In genomic region chr1:154614247-154614646, GRCh38 we compare ENCODE assay signal across 25 cellular contexts. TPM values are rescaled to one million over a fixed set of nuclear protein-coding genes. Genes with fewer than 3 reads are reported as not detected.
DNase-seq lines count a peak whose midpoint lies in the region; ATAC-seq and TF ChIP-seq lines count a peak whose summit lies in the region.
"Had no signal": no experiment of that assay in that cellular context is flagged by ENCODE, and none has a peak within 500 bp of the region (broad histone marks: within the 10 kb centered on the region; RNA-seq: fewer than 3 reads in every experiment).

No MANE protein-coding gene starts in this region.

- CTCF ChIA-PET in HCT116 (lab: Charles Lee) = no interaction called here

- H3K79me2 ChIP-seq in HCT116 (ENCODE audit: insufficient read depth, low read length) = peaks cover 98% of the 10 kb centered on the region
- peaks cover 82% of the 10 kb centered on the region for H3K79me2 ChIP-seq in neural progenitor cell (ENCODE audit: low read depth)

- intact Hi-C loops in HCT116 (cut with micrococcal nuclease) = no loop called here

- peaks cover 4% of the 10 kb centered on the region; the same call in 1 of the 2 replicates for H4K20me1 ChIP-seq in HCT116 (ENCODE audit: insufficient read depth)
- peaks cover 73% of the 10 kb centered on the region for H4K20me1 ChIP-seq in neural progenitor cell (ENCODE audit: low read depth)

- peaks cover 26% of the 10 kb centered on the region for H3F3A ChIP-seq in neural progenitor cell (ENCODE audit: low read depth)

- H3K27me3 ChIP-seq in HCT116 (ENCODE audit: insufficient read depth, low read length) (no peaks in the 10 kb centered on the region), neural progenitor cell (no peaks in the 10 kb centered on the region)

- RAD21 ChIA-PET in HCT116 (lab: Charles Lee; ENCODE audit: low non-redundant PET in 1 of 2, low total read pairs in 2 of 2, uncharacterized antibody in 2 of 2, unreplicated experiment in 2 of 2) = no interaction called here

- POLR2A ChIA-PET in HCT116 (lab: Charles Lee) = no interaction called here
- POLR2A ChIA-PET in activated naive CD8-positive, alpha-beta T cell treated with anti-CD3 and anti-CD28 coated beads, Interleukin-2, amount 10 ng/mL, durations not matched to agents 7 days and 5 days (lab: Charles Lee) = no interaction called here

- no peak for TF ChIP-seq RAD21 in HCT116 (IDR thresholded peaks at IDR 0.05; ENCODE audit: low read depth)

- ATAC-seq in activated naive CD8-positive, alpha-beta T cell treated with anti-CD3 and anti-CD28 coated beads, Interleukin-2, amount 50 U/mL, for 24 hours = no peak
- no peak for ATAC-seq in HCT116
- ATAC-seq in activated naive CD8-positive, alpha-beta T cell treated with anti-CD3 and anti-CD28 coated beads, Interleukin-2, amount 10 ng/mL, durations not matched to agents 7 days and 5 days (ENCODE audit: low read depth) = no peak
- no peak for ATAC-seq in HG02642 (IDR thresholded peaks at IDR 0.05; ENCODE audit: poor library complexity, unreplicated experiment)
- ATAC-seq in HG02884 (IDR thresholded peaks at IDR 0.05; ENCODE audit: unreplicated experiment) = no peak
- no peak for ATAC-seq in HG03457 (IDR thresholded peaks at IDR 0.05; ENCODE audit: unreplicated experiment)
- ATAC-seq: CD8-positive, alpha-beta T cell had no signal

- H3K4me3 Mint-ChIP-seq in activated naive CD8-positive, alpha-beta T cell = no peak overlapping the region
- no peak overlapping the region for H3K4me3 Mint-ChIP-seq in activated naive CD8-positive, alpha-beta T cell treated with anti-CD3 and anti-CD28 coated beads, Interleukin-2, amount 50 U/mL, for 24 hours
- H3K4me3 Mint-ChIP-seq in activated naive CD8-positive, alpha-beta T cell treated with anti-CD3 and anti-CD28 coated beads, Interleukin-2, amount 10 ng/mL, durations not matched to agents 7 days and 5 days = peak overlapping the region; percentile 58
- no peak overlapping the region for H3K4me3 Mint-ChIP-seq in neural progenitor cell
- H3K4me3 Mint-ChIP-seq: CD8-positive, alpha-beta T cell; T-cell; type B pancreatic cell had no signal

- no peaks in the 10 kb centered on the region for H3K9me3 Mint-ChIP-seq in activated naive CD8-positive, alpha-beta T cell (ENCODE audit: low read depth)
- H3K9me3 Mint-ChIP-seq in activated naive CD8-positive, alpha-beta T cell treated with anti-CD3 and anti-CD28 coated beads, Interleukin-2, amount 50 U/mL, for 24 hours = no peaks in the 10 kb centered on the region
- no peaks in the 10 kb centered on the region for H3K9me3 Mint-ChIP-seq in activated naive CD8-positive, alpha-beta T cell treated with anti-CD3 and anti-CD28 coated beads, Interleukin-2, amount 10 ng/mL, durations not matched to agents 7 days and 5 days
- H3K9me3 Mint-ChIP-seq in neural progenitor cell = no peaks in the 10 kb centered on the region
- H3K9me3 Mint-ChIP-seq: CD8-positive, alpha-beta T cell; T-cell; type B pancreatic cell had no signal

- no peak overlapping the region for H3K27ac ChIP-seq in HCT116 (ENCODE audit: low read depth, low read length)
- H3K27ac ChIP-seq in neural progenitor cell = no peak overlapping the region
- H3K27ac ChIP-seq: prostate gland, skin epidermis had no signal

- H3K9ac ChIP-seq in HCT116 (ENCODE audit: low read length) = no peak overlapping the region
- H3K9ac ChIP-seq in neural progenitor cell = no peak overlapping the region

- H3K4me1 Mint-ChIP-seq in activated naive CD8-positive, alpha-beta T cell (ENCODE audit: low read depth) = peaks cover 59% of the 10 kb centered on the region
- peaks cover 60% of the 10 kb centered on the region for H3K4me1 Mint-ChIP-seq in activated naive CD8-positive, alpha-beta T cell treated with anti-CD3 and anti-CD28 coated beads, Interleukin-2, amount 50 U/mL, for 24 hours
- peaks cover 52% of the 10 kb centered on the region for H3K4me1 Mint-ChIP-seq in activated naive CD8-positive, alpha-beta T cell treated with anti-CD3 and anti-CD28 coated beads, Interleukin-2, amount 10 ng/mL, durations not matched to agents 7 days and 5 days
- H3K4me1 Mint-ChIP-seq in neural progenitor cell = peaks cover 23% of the 10 kb centered on the region

- no peak for TF ChIP-seq POLR2A in HCT116 (IDR thresholded peaks at IDR 0.05; ENCODE audit: borderline replicate concordance, extremely low read depth, insufficient read depth, insufficient read length)

- H3K4me3 ChIP-seq in HCT116 (replicated peaks in 1 of 2; ENCODE audit: low read depth in 1 of 2, low read length in 2 of 2) = no peak overlapping the region
- H3K4me3 ChIP-seq in neural progenitor cell = no peak overlapping the region
- H3K4me3 ChIP-seq: prostate gland, skin epidermis had no signal

- peak in 2 of 3 experiments; percentile 11 to 20; a peak in 1 of 6 replicates for TF ChIP-seq CTCF in HCT116 (IDR thresholded peaks at IDR 0.05 in 2 of 3, conservative IDR thresholded peaks at IDR 0.05 in 1 of 3; ENCODE audit: borderline replicate concordance in 1 of 3, insufficient read depth in 1 of 3, low read depth in 2 of 3, low read length in 2 of 3)
- TF ChIP-seq CTCF in neural progenitor cell (IDR thresholded peaks at IDR 0.05) = peak; percentile 25

- no TSS peak for BruUV-seq in HCT116 (replicated peaks; lab: Mats Ljungman, UMichigan)

- H3K27me3 Mint-ChIP-seq in activated naive CD8-positive, alpha-beta T cell = no peaks in the 10 kb centered on the region
- H3K27me3 Mint-ChIP-seq in activated naive CD8-positive, alpha-beta T cell treated with anti-CD3 and anti-CD28 coated beads, Interleukin-2, amount 50 U/mL, for 24 hours = no peaks in the 10 kb centered on the region
- H3K27me3 Mint-ChIP-seq in activated naive CD8-positive, alpha-beta T cell treated with anti-CD3 and anti-CD28 coated beads, Interleukin-2, amount 10 ng/mL, durations not matched to agents 7 days and 5 days = no peaks in the 10 kb centered on the region
- H3K27me3 Mint-ChIP-seq in neural progenitor cell (ENCODE audit: insufficient read depth, low read depth) = no peaks in the 10 kb centered on the region
- H3K27me3 Mint-ChIP-seq: T-cell, type B pancreatic cell had no signal

- peaks cover 5 to 11% of the 10 kb centered on the region in 2 experiments for H3K4me1 ChIP-seq in HCT116 (ENCODE audit: control insufficient read depth in 1 of 2, insufficient read depth in 2 of 2, low read length in 2 of 2)
- peaks cover 24% of the 10 kb centered on the region for H3K4me1 ChIP-seq in neural progenitor cell
- H3K4me1 ChIP-seq: prostate gland had no signal

- H3K36me3 Mint-ChIP-seq in activated naive CD8-positive, alpha-beta T cell = peaks cover 5% of the 10 kb centered on the region
- H3K36me3 Mint-ChIP-seq in activated naive CD8-positive, alpha-beta T cell treated with anti-CD3 and anti-CD28 coated beads, Interleukin-2, amount 50 U/mL, for 24 hours (ENCODE audit: low read depth) = peaks cover 9% of the 10 kb centered on the region
- H3K36me3 Mint-ChIP-seq in activated naive CD8-positive, alpha-beta T cell treated with anti-CD3 and anti-CD28 coated beads, Interleukin-2, amount 10 ng/mL, durations not matched to agents 7 days and 5 days = peaks cover 7% of the 10 kb centered on the region
- H3K36me3 Mint-ChIP-seq in neural progenitor cell = no peaks in the 10 kb centered on the region
- H3K36me3 Mint-ChIP-seq: type B pancreatic cell had no signal

- H2AFZ ChIP-seq in HCT116 (ENCODE audit: low read depth, low read length, poor library complexity, severe bottlenecking) (no peak overlapping the region), neural progenitor cell (replicated peaks) (no peak overlapping the region)

- H3K36me3 ChIP-seq in HCT116 (ENCODE audit: control insufficient read depth in 1 of 2, insufficient read depth in 2 of 2, low read length in 2 of 2) (no peaks in the 10 kb centered on the region), neural progenitor cell (no peaks in the 10 kb centered on the region)
- H3K36me3 ChIP-seq: prostate gland had no signal

- no peaks in the 10 kb centered on the region for H3K9me2 ChIP-seq in HCT116 (ENCODE audit: insufficient read depth)

- no peak overlapping the region for H3K4me2 ChIP-seq in HCT116 (ENCODE audit: low read length)
- H3K4me2 ChIP-seq in neural progenitor cell = no peak overlapping the region

- no peak for DNase-seq in activated naive CD8-positive, alpha-beta T cell treated with anti-CD3 and anti-CD28 coated beads, Interleukin-2, amount 50 U/mL, for 24 hours
- DNase-seq in HCT116 (ENCODE audit: low read depth, low spot score) = no peak
- no peak for DNase-seq in activated naive CD8-positive, alpha-beta T cell treated with anti-CD3 and anti-CD28 coated beads, Interleukin-2, amount 10 ng/mL, durations not matched to agents 7 days and 5 days
- DNase-seq in neural progenitor cell (ENCODE audit: low spot score) = peak; percentile 10
- DNase-seq: activated effector memory CD4-positive, alpha-beta T cell treated with anti-CD3 and anti-CD28 coated beads, Interleukin-2, amount 50 U/mL, for 16 hours; aorta; CD8-positive, alpha-beta T cell; DMS53; effector memory CD4-positive, alpha-beta T cell; GOT3; Karpas-422; NCI-H1048; NCI-H2029 treated with DMSO at 0.1 percent for 48 hours; NCI-H345; NCI-H82; SHP77 treated with DMSO at 0.1 percent for 48 hours; T-cell had no signal

- peak overlapping the region; percentile 73 for H3K27ac Mint-ChIP-seq in activated naive CD8-positive, alpha-beta T cell
- H3K27ac Mint-ChIP-seq in activated naive CD8-positive, alpha-beta T cell treated with anti-CD3 and anti-CD28 coated beads, Interleukin-2, amount 50 U/mL, for 24 hours = no peak overlapping the region
- H3K27ac Mint-ChIP-seq in activated naive CD8-positive, alpha-beta T cell treated with anti-CD3 and anti-CD28 coated beads, Interleukin-2, amount 10 ng/mL, durations not matched to agents 7 days and 5 days = peak overlapping the region; percentile 76
- H3K27ac Mint-ChIP-seq in neural progenitor cell = no peak overlapping the region
- H3K27ac Mint-ChIP-seq: CD8-positive, alpha-beta T cell; type B pancreatic cell had no signal

- no peaks in the 10 kb centered on the region for H3K9me3 ChIP-seq in HCT116 (ENCODE audit: control insufficient read depth in 1 of 2, insufficient read depth in 1 of 2, low read depth in 1 of 2, low read length in 2 of 2)
- no peaks in the 10 kb centered on the region for H3K9me3 ChIP-seq in neural progenitor cell (ENCODE audit: low read depth)
- H3K9me3 ChIP-seq: prostate gland had no signal

RNA-seq across cellular contexts. Expression of gene ADAR, which starts 6.3 kb away (rescaled TPM):
- 169 TPM for total RNA-seq in HCT116 (2021; ENCODE audit: unreplicated experiment)
- polyA plus RNA-seq in HCT116 (2012) = 74.5 and 89.8 TPM in 2 replicates
- total RNA-seq in activated naive CD8-positive, alpha-beta T cell treated with anti-CD3 and anti-CD28 coated beads, Interleukin-2, amount 10 ng/mL, durations not matched to agents 7 days and 5 days = 100 to 1,000 TPM; 325 to 338 TPM
- 128 and 139 TPM in 2 replicates for total RNA-seq in neural progenitor cell (ENCODE audit: low replicate concordance)

RNA-seq across cellular contexts. Expression of gene CHRNB2, which starts 46.7 kb away (rescaled TPM):
- not detected for total RNA-seq in HCT116 (2021; ENCODE audit: unreplicated experiment)
- polyA plus RNA-seq in HCT116 (2012) = 0.01 and 0.07 TPM in 2 replicates
- not detected for total RNA-seq in activated naive CD8-positive, alpha-beta T cell treated with anti-CD3 and anti-CD28 coated beads, Interleukin-2, amount 10 ng/mL, durations not matched to agents 7 days and 5 days
- 0.11 and 2.3 TPM in 2 replicates for total RNA-seq in neural progenitor cell (ENCODE audit: low replicate concordance)
- total RNA-seq: aorta; CD8-positive, alpha-beta T cell; mesenteric fat pad had no signal

RNA-seq across cellular contexts. Expression of gene UBE2Q1, which starts 55.8 kb away (rescaled TPM):
- total RNA-seq in HCT116 (2021; ENCODE audit: unreplicated experiment) (70.9 TPM), neural progenitor cell (ENCODE audit: low replicate concordance) (36.0 and 96.2 TPM in 2 replicates)
- 39.1 and 62.2 TPM in 2 replicates for polyA plus RNA-seq in HCT116 (2012)
- 100 to 1,000 TPM; 106 to 107 TPM for total RNA-seq in activated naive CD8-positive, alpha-beta T cell treated with anti-CD3 and anti-CD28 coated beads, Interleukin-2, amount 10 ng/mL, durations not matched to agents 7 days and 5 days

Comparison
In these comparisons a context has a peak if more than half of its experiments do, and no peak if none do; other contexts are left out.
1. H3K27ac Mint-ChIP-seq: peak in activated naive CD8-positive, alpha-beta T cell (single experiment) and activated naive CD8-positive, alpha-beta T cell treated with anti-CD3 and anti-CD28 coated beads, Interleukin-2, amount 10 ng/mL, durations not matched to agents 7 days and 5 days (single experiment); none in activated naive CD8-positive, alpha-beta T cell treated with anti-CD3 and anti-CD28 coated beads, Interleukin-2, amount 50 U/mL, for 24 hours (single experiment) and neural progenitor cell (single experiment).